In the genomic region with DNA sequence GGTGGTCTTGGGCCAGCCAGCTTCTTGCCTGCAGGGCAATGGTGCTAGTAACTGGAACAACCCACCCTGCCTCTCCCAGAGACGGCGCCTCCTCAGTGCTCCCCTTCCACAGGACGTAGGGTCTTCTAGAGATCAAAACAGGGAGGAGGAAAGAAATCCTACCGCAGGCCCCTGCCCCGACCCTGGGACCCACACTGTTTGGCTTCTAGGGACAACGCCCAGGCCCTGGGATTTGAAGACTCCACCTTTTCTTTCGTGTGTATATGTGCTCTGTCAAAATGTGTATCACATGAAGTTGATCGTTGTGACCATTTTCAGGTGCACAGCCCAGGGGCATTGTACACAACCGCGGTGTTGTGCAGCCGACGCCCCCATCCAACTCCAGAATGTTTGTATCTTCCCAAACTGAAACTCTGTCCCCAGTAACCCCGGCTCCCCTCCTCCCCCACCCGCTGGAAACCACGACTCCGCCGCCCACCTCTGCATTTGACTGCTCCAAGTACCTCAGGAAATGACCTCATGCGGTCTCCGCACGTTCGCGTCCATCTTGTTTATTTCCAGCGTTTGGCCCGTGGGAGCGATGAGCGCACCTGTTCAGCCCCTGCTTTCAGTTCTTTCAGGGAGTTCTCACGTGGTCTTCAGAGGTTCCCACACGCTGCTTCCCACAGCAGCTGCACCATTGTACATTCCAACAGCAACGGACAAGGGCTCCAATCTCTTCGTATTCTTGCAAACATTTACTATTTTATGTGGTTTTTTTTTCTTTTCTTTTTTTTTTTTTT, we compare ENCODE assay signal across 1 cellular context.
TF ChIP-seq lines count a peak whose summit lies in the region.

No MANE protein-coding gene starts in this region.

TF ChIP-seq in K562, 482 proteins besides CTCF, POLR2A, EP300 and RAD21 (continued from another document):
- TF ChIP-seq, protein P1, sequence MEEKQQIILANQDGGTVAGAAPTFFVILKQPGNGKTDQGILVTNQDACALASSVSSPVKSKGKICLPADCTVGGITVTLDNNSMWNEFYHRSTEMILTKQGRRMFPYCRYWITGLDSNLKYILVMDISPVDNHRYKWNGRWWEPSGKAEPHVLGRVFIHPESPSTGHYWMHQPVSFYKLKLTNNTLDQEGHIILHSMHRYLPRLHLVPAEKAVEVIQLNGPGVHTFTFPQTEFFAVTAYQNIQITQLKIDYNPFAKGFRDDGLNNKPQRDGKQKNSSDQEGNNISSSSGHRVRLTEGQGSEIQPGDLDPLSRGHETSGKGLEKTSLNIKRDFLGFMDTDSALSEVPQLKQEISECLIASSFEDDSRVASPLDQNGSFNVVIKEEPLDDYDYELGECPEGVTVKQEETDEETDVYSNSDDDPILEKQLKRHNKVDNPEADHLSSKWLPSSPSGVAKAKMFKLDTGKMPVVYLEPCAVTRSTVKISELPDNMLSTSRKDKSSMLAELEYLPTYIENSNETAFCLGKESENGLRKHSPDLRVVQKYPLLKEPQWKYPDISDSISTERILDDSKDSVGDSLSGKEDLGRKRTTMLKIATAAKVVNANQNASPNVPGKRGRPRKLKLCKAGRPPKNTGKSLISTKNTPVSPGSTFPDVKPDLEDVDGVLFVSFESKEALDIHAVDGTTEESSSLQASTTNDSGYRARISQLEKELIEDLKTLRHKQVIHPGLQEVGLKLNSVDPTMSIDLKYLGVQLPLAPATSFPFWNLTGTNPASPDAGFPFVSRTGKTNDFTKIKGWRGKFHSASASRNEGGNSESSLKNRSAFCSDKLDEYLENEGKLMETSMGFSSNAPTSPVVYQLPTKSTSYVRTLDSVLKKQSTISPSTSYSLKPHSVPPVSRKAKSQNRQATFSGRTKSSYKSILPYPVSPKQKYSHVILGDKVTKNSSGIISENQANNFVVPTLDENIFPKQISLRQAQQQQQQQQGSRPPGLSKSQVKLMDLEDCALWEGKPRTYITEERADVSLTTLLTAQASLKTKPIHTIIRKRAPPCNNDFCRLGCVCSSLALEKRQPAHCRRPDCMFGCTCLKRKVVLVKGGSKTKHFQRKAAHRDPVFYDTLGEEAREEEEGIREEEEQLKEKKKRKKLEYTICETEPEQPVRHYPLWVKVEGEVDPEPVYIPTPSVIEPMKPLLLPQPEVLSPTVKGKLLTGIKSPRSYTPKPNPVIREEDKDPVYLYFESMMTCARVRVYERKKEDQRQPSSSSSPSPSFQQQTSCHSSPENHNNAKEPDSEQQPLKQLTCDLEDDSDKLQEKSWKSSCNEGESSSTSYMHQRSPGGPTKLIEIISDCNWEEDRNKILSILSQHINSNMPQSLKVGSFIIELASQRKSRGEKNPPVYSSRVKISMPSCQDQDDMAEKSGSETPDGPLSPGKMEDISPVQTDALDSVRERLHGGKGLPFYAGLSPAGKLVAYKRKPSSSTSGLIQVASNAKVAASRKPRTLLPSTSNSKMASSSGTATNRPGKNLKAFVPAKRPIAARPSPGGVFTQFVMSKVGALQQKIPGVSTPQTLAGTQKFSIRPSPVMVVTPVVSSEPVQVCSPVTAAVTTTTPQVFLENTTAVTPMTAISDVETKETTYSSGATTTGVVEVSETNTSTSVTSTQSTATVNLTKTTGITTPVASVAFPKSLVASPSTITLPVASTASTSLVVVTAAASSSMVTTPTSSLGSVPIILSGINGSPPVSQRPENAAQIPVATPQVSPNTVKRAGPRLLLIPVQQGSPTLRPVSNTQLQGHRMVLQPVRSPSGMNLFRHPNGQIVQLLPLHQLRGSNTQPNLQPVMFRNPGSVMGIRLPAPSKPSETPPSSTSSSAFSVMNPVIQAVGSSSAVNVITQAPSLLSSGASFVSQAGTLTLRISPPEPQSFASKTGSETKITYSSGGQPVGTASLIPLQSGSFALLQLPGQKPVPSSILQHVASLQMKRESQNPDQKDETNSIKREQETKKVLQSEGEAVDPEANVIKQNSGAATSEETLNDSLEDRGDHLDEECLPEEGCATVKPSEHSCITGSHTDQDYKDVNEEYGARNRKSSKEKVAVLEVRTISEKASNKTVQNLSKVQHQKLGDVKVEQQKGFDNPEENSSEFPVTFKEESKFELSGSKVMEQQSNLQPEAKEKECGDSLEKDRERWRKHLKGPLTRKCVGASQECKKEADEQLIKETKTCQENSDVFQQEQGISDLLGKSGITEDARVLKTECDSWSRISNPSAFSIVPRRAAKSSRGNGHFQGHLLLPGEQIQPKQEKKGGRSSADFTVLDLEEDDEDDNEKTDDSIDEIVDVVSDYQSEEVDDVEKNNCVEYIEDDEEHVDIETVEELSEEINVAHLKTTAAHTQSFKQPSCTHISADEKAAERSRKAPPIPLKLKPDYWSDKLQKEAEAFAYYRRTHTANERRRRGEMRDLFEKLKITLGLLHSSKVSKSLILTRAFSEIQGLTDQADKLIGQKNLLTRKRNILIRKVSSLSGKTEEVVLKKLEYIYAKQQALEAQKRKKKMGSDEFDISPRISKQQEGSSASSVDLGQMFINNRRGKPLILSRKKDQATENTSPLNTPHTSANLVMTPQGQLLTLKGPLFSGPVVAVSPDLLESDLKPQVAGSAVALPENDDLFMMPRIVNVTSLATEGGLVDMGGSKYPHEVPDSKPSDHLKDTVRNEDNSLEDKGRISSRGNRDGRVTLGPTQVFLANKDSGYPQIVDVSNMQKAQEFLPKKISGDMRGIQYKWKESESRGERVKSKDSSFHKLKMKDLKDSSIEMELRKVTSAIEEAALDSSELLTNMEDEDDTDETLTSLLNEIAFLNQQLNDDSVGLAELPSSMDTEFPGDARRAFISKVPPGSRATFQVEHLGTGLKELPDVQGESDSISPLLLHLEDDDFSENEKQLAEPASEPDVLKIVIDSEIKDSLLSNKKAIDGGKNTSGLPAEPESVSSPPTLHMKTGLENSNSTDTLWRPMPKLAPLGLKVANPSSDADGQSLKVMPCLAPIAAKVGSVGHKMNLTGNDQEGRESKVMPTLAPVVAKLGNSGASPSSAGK (IDR thresholded peaks at IDR 0.05): peak; percentile 51
- TF ChIP-seq CREM (IDR thresholded peaks at IDR 0.05; ENCODE audit: low read depth) (peak; percentile 33; the same call in 1 of the 2 replicates), CBX8 (IDR thresholded peaks at IDR 0.05; ENCODE audit: borderline replicate concordance, extremely low read depth, low read depth, low read length, poor library complexity, severe bottlenecking) (no peak), RBBP5 (IDR thresholded peaks at IDR 0.05; ENCODE audit: borderline replicate concordance, insufficient read depth, low read length, poor library complexity, severe bottlenecking) (no peak), ZNF324 (CRISPR knock-in tag; IDR thresholded peaks at IDR 0.05) (no peak)
- TF ChIP-seq, protein P2, sequence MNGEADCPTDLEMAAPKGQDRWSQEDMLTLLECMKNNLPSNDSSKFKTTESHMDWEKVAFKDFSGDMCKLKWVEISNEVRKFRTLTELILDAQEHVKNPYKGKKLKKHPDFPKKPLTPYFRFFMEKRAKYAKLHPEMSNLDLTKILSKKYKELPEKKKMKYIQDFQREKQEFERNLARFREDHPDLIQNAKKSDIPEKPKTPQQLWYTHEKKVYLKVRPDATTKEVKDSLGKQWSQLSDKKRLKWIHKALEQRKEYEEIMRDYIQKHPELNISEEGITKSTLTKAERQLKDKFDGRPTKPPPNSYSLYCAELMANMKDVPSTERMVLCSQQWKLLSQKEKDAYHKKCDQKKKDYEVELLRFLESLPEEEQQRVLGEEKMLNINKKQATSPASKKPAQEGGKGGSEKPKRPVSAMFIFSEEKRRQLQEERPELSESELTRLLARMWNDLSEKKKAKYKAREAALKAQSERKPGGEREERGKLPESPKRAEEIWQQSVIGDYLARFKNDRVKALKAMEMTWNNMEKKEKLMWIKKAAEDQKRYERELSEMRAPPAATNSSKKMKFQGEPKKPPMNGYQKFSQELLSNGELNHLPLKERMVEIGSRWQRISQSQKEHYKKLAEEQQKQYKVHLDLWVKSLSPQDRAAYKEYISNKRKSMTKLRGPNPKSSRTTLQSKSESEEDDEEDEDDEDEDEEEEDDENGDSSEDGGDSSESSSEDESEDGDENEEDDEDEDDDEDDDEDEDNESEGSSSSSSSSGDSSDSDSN (IDR thresholded peaks at IDR 0.05; ENCODE audit: borderline replicate concordance in 1 of 2, low read depth in 2 of 2, low read length in 2 of 2): no peak
- TF ChIP-seq, protein P3, sequence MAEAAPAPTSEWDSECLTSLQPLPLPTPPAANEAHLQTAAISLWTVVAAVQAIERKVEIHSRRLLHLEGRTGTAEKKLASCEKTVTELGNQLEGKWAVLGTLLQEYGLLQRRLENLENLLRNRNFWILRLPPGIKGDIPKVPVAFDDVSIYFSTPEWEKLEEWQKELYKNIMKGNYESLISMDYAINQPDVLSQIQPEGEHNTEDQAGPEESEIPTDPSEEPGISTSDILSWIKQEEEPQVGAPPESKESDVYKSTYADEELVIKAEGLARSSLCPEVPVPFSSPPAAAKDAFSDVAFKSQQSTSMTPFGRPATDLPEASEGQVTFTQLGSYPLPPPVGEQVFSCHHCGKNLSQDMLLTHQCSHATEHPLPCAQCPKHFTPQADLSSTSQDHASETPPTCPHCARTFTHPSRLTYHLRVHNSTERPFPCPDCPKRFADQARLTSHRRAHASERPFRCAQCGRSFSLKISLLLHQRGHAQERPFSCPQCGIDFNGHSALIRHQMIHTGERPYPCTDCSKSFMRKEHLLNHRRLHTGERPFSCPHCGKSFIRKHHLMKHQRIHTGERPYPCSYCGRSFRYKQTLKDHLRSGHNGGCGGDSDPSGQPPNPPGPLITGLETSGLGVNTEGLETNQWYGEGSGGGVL (CRISPR knock-in tag; IDR thresholded peaks at IDR 0.05): no peak
- TF ChIP-seq, protein P4, sequence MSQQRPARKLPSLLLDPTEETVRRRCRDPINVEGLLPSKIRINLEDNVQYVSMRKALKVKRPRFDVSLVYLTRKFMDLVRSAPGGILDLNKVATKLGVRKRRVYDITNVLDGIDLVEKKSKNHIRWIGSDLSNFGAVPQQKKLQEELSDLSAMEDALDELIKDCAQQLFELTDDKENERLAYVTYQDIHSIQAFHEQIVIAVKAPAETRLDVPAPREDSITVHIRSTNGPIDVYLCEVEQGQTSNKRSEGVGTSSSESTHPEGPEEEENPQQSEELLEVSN (IDR thresholded peaks at IDR 0.05; ENCODE audit: borderline replicate concordance in 1 of 2, extremely low read depth in 1 of 2, insufficient read depth in 1 of 2, insufficient read length in 1 of 2, low read depth in 1 of 2, low read length in 1 of 2, poor library complexity in 1 of 2, severe bottlenecking in 1 of 2): peak in 1 of 2 experiments; percentile 26
